In the genomic region with DNA sequence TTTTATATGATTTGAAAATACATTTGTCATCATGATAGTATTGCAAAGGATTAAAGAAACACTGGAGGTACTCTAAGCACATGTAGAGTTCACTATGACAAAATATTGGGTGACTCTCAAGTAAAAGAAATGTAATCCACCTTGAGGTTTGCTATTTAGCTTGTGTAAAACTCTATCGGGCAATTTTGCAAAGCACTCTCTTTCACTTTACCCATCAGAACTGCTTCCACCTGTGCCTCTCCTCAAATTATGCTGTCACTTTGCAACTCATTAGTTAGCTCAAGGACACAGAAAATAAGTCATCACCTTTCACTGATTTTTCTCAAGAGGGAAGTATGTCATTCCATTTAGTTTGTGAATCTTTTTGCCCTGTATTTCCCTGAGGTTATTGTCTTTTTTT, we compare ENCODE assay signal across 21 cellular contexts. TPM values are rescaled to one million over a fixed set of nuclear protein-coding genes. Genes with fewer than 3 reads are reported as not detected.
"Had no signal": no experiment of that assay in that cellular context is flagged by ENCODE, and none has a peak within 500 bp of the region (broad histone marks: within the 10 kb centered on the region; RNA-seq: fewer than 3 reads in every experiment).

No MANE protein-coding gene starts in this region.

- H3K36me3 ChIP-seq: SJSA1 had no signal

- H3K4me3 ChIP-seq: SJSA1, SK-N-MC had no signal

- H3K4me1 ChIP-seq: SJSA1 had no signal

- DNase-seq: KBM-7, NCI-H1092, NCI-H1105 treated with DMSO at 0.1 percent for 48 hours, NCI-H1417 treated with DMSO at 0.1 percent for 48 hours, NCI-H1694, NCI-H187 treated with DMSO at 0.1 percent for 48 hours, NCI-H2029 treated with DMSO at 0.1 percent for 48 hours, NCI-H2227 treated with DMSO at 0.1 percent for 48 hours, NCI-H524, NCI-H526 treated with DMSO at 0.1 percent for 48 hours, NCI-H748 treated with DMSO at 0.1 percent for 48 hours, Right ventricle myocardium superior, RPMI8226, SIG-M5 had no signal

- H3K27ac ChIP-seq: SJSA1, SK-N-MC had no signal

- H3K27me3 ChIP-seq: SJSA1 had no signal

- H3K9me3 ChIP-seq: SJSA1 had no signal

RNA-seq across cellular contexts. Expression of a gene that starts 14.0 kb away (rescaled TPM):
- total RNA-seq: HT-29; LHCN-M2; MCF 10A; NCI-H460; SJSA1; T-helper 1 cell treated with Interleukin-12 subunit alpha and Interleukin-12 subunit beta and Interleukin-4 antibody, amounts not matched to agents 30 ng/mL and 1 ng/mL, for 36 hours had no signal
